In the genomic region with DNA sequence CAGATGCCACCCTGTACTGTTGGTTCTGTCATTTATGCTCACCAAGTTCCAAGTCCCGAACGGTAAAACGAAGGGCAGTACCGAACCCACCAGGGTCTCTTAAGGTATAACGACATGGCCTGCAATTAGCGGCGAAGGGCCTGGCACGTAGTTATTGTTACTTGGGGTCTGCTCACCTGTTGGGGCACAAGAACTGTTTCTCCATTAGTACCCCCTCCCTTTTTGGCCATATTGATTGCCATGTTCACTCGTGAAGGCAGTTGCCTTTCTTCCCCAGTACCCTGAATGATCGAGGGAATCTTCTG, we compare ENCODE assay signal across 9 cellular contexts. TPM values are rescaled to one million over a fixed set of nuclear protein-coding genes. Genes with fewer than 3 reads are reported as not detected.
DNase-seq lines count a peak whose midpoint lies in the region; ATAC-seq, FAIRE-seq and TF ChIP-seq lines count a peak whose summit lies in the region.
"Had no signal": no experiment of that assay in that cellular context is flagged by ENCODE, and none has a peak within 500 bp of the region (broad histone marks: within the 10 kb centered on the region; RNA-seq: fewer than 3 reads in every experiment).

No MANE protein-coding gene starts in this region.

- H3K9ac ChIP-seq in kidney (ENCODE audit: low read length in 2 of 2): peak overlapping the region; percentile 26 to 77

- peak overlapping the region in 1 of 2 donors; percentile 44 for H3K27ac ChIP-seq in kidney (ENCODE audit: low read depth in 2 of 2, low read length in 2 of 2)

- no peaks in the 10 kb centered on the region for H3K36me3 ChIP-seq in kidney (ENCODE audit: control insufficient read depth in 1 of 2, insufficient read depth in 2 of 2, low read length in 2 of 2)

- no peak for TF ChIP-seq CTCF in kidney (IDR thresholded peaks at IDR 0.05; ENCODE audit: borderline replicate concordance, extremely low read depth, insufficient read depth)

- ATAC-seq in activated CD8-positive, alpha-beta T cell treated with anti-CD3 and anti-CD28 coated beads, Interleukin-2, amount 10 ng/mL, durations not matched to agents 7 days and 5 days: no peak
- ATAC-seq in stimulated activated memory B cell treated with anti-CD40 and anti-IgM and Interleukin-4, amounts not matched to agents 10 μg/mL and 1 μg/mL and 100 μg/mL, for 72 hours: no peak

- H3K9me3 Mint-ChIP-seq in activated CD8-positive, alpha-beta T cell treated with anti-CD3 and anti-CD28 coated beads, Interleukin-2, amount 10 ng/mL, durations not matched to agents 7 days and 5 days (ENCODE audit: insufficient read depth): no peaks in the 10 kb centered on the region
- H3K9me3 Mint-ChIP-seq in stimulated activated memory B cell treated with anti-CD40 and anti-IgM and Interleukin-4, amounts not matched to agents 10 μg/mL and 1 μg/mL and 100 μg/mL, for 72 hours: no peaks in the 10 kb centered on the region

- peaks cover 47% of the 10 kb centered on the region for H3K27me3 Mint-ChIP-seq in activated CD8-positive, alpha-beta T cell treated with anti-CD3 and anti-CD28 coated beads, Interleukin-2, amount 10 ng/mL, durations not matched to agents 7 days and 5 days (ENCODE audit: low read depth)
- peaks cover 10% of the 10 kb centered on the region for H3K27me3 Mint-ChIP-seq in stimulated activated memory B cell treated with anti-CD40 and anti-IgM and Interleukin-4, amounts not matched to agents 10 μg/mL and 1 μg/mL and 100 μg/mL, for 72 hours

- no peaks in the 10 kb centered on the region for H3K36me3 Mint-ChIP-seq in activated CD8-positive, alpha-beta T cell treated with anti-CD3 and anti-CD28 coated beads, Interleukin-2, amount 10 ng/mL, durations not matched to agents 7 days and 5 days (ENCODE audit: low read depth)
- peaks cover 25% of the 10 kb centered on the region for H3K36me3 Mint-ChIP-seq in stimulated activated memory B cell treated with anti-CD40 and anti-IgM and Interleukin-4, amounts not matched to agents 10 μg/mL and 1 μg/mL and 100 μg/mL, for 72 hours

- FAIRE-seq in kidney (lab: Jason Lieb, UNC): no peak

- CTCF ChIA-PET in activated CD8-positive, alpha-beta T cell treated with anti-CD3 and anti-CD28 coated beads, Interleukin-2, amount 10 ng/mL, durations not matched to agents 7 days and 5 days (lab: Charles Lee): no interaction called here

- H3K9me3 ChIP-seq in kidney (ENCODE audit: control insufficient read depth in 1 of 2, low read length in 2 of 2): no peaks in the 10 kb centered on the region

- H3K4me1 Mint-ChIP-seq in activated CD8-positive, alpha-beta T cell treated with anti-CD3 and anti-CD28 coated beads, Interleukin-2, amount 10 ng/mL, durations not matched to agents 7 days and 5 days (ENCODE audit: low read depth): peaks cover 2% of the 10 kb centered on the region
- H3K4me1 Mint-ChIP-seq in stimulated activated memory B cell treated with anti-CD40 and anti-IgM and Interleukin-4, amounts not matched to agents 10 μg/mL and 1 μg/mL and 100 μg/mL, for 72 hours: peaks cover 41% of the 10 kb centered on the region

- POLR2A ChIA-PET in activated CD8-positive, alpha-beta T cell treated with anti-CD3 and anti-CD28 coated beads, Interleukin-2, amount 10 ng/mL, durations not matched to agents 7 days and 5 days (lab: Charles Lee): interaction anchor here (0.9 kb wide), 1 partner anchor 10 kb away, joined by 4 read pairs; no protein-coding TSS in a partner anchor

- H3K4me1 ChIP-seq in kidney (ENCODE audit: control insufficient read depth in 1 of 2, insufficient read depth in 1 of 2, low read depth in 1 of 2, low read length in 2 of 2): peaks cover 11 to 14% of the 10 kb centered on the region in 2 donors

- H3K27ac Mint-ChIP-seq in activated CD8-positive, alpha-beta T cell treated with anti-CD3 and anti-CD28 coated beads, Interleukin-2, amount 10 ng/mL, durations not matched to agents 7 days and 5 days: no peak overlapping the region
- H3K27ac Mint-ChIP-seq in stimulated activated memory B cell treated with anti-CD40 and anti-IgM and Interleukin-4, amounts not matched to agents 10 μg/mL and 1 μg/mL and 100 μg/mL, for 72 hours: peak overlapping the region; percentile 32

- peak; percentile 37 for DNase-seq in NCI-H748 (lab: John Stamatoyannopoulos, UW; ENCODE audit: unreplicated experiment)
- no peak for DNase-seq in NCI-H748 treated with DMSO at 0.1 percent for 48 hours (lab: John Stamatoyannopoulos, UW)
- no peak for DNase-seq in activated CD8-positive, alpha-beta T cell treated with anti-CD3 and anti-CD28 coated beads, Interleukin-2, amount 10 ng/mL, durations not matched to agents 7 days and 5 days
- no peak for DNase-seq in kidney
- DNase-seq in NCI-H1930 (lab: John Stamatoyannopoulos, UW): no peak
- no peak for DNase-seq in activated CD4-positive, CD25-positive, alpha-beta regulatory T cell treated with anti-CD3 and anti-CD28 coated beads, Interleukin-2, amount 50 U/mL, for 72 hours
- DNase-seq in foreskin melanocyte: no peak
- DNase-seq: OCI-M1 had no signal

- H3K4me3 ChIP-seq in kidney (ENCODE audit: low read length in 2 of 2): peak overlapping the region; percentile 43 to 79

- H3K4me3 Mint-ChIP-seq in activated CD8-positive, alpha-beta T cell treated with anti-CD3 and anti-CD28 coated beads, Interleukin-2, amount 10 ng/mL, durations not matched to agents 7 days and 5 days: peak overlapping the region; percentile 52
- H3K4me3 Mint-ChIP-seq in stimulated activated memory B cell treated with anti-CD40 and anti-IgM and Interleukin-4, amounts not matched to agents 10 μg/mL and 1 μg/mL and 100 μg/mL, for 72 hours: peak overlapping the region; percentile 79

- intact Hi-C loops in kidney (cut with DNase I): no loop called here

RNA-seq across cellular contexts. Expression of gene IL17RB, which starts 0.4 kb away (rescaled TPM):
- total RNA-seq in activated CD8-positive, alpha-beta T cell treated with anti-CD3 and anti-CD28 coated beads, Interleukin-2, amount 10 ng/mL, durations not matched to agents 7 days and 5 days: under 1 TPM; 0.31 to 0.32 TPM
- total RNA-seq in kidney: 27.7 TPM
- 87.4 TPM for polyA plus RNA-seq in kidney (ENCODE audit: insufficient read depth, low read depth, low replicate concordance)

RNA-seq across cellular contexts. Expression of gene CHDH, which starts 0.6 kb away (rescaled TPM):
- total RNA-seq in activated CD8-positive, alpha-beta T cell treated with anti-CD3 and anti-CD28 coated beads, Interleukin-2, amount 10 ng/mL, durations not matched to agents 7 days and 5 days: under 1 TPM; 0.05 to 0.21 TPM
- total RNA-seq in kidney: 33.4 TPM
- polyA plus RNA-seq in kidney (ENCODE audit: insufficient read depth, low read depth, low replicate concordance): 26.5 TPM

RNA-seq across cellular contexts. Expression of gene ACTR8, which starts 35.1 kb away (rescaled TPM):
- total RNA-seq in activated CD8-positive, alpha-beta T cell treated with anti-CD3 and anti-CD28 coated beads, Interleukin-2, amount 10 ng/mL, durations not matched to agents 7 days and 5 days: 10 to 100 TPM; 29.2 to 37.1 TPM
- 29.6 TPM for total RNA-seq in kidney
- polyA plus RNA-seq in kidney (ENCODE audit: insufficient read depth, low read depth, low replicate concordance): 20.4 TPM

RNA-seq across cellular contexts. Expression of gene SELENOK, which starts 44.9 kb away (rescaled TPM):
- 10 to 100 TPM; 46.3 to 48.5 TPM for total RNA-seq in activated CD8-positive, alpha-beta T cell treated with anti-CD3 and anti-CD28 coated beads, Interleukin-2, amount 10 ng/mL, durations not matched to agents 7 days and 5 days
- total RNA-seq in kidney: 51.0 TPM
- 106 TPM for polyA plus RNA-seq in kidney (ENCODE audit: insufficient read depth, low read depth, low replicate concordance)

Comparison
In these comparisons a context has a peak if more than half of its experiments do, and no peak if none do; other contexts are left out.
1. RNA of gene IL17RB, which starts 0.4 kb away (total RNA-seq): 27.7 TPM in kidney (single experiment); 0.31 to 0.32 TPM in activated CD8-positive, alpha-beta T cell treated with anti-CD3 and anti-CD28 coated beads, Interleukin-2, amount 10 ng/mL, durations not matched to agents 7 days and 5 days; every median in the first group is over 10 times any median in the second.
2. RNA of gene CHDH, which starts 0.6 kb away (total RNA-seq): 33.4 TPM in kidney (single experiment); 0.05 to 0.21 TPM in activated CD8-positive, alpha-beta T cell treated with anti-CD3 and anti-CD28 coated beads, Interleukin-2, amount 10 ng/mL, durations not matched to agents 7 days and 5 days; every median in the first group is over 10 times any median in the second.